In genomic region chr4:85142451-85142850, GRCh38 we compare ENCODE assay signal across 1 cellular context.
TF ChIP-seq lines count a peak whose summit lies in the region.

No MANE protein-coding gene starts in this region.

TF ChIP-seq in GM23338, 12 proteins besides CTCF, POLR2A, EP300 and RAD21 (continued from another document):
- TF ChIP-seq REST (IDR thresholded peaks at IDR 0.05; ENCODE audit: unreplicated experiment) (no peak), ZNF331 (CRISPR knock-in tag; IDR thresholded peaks at IDR 0.05; ENCODE audit: low read depth) (no peak), NANOG (IDR thresholded peaks at IDR 0.05; ENCODE audit: borderline replicate concordance) (no peak), ZNF114 (CRISPR knock-in tag; IDR thresholded peaks at IDR 0.05) (no peak), ETS1 (IDR thresholded peaks at IDR 0.05) (no peak), STAT1 (IDR thresholded peaks at IDR 0.05; ENCODE audit: unreplicated experiment) (no peak)
